8 cellular contexts compared by ENCODE assay signal in genomic region chr1:168386949-168387586, GRCh38.
DNase-seq lines count a peak whose midpoint lies in the region; ATAC-seq, FAIRE-seq and TF ChIP-seq lines count a peak whose summit lies in the region.

No MANE protein-coding gene starts in this region.

- H3K4me1 Mint-ChIP-seq in activated naive CD8-positive, alpha-beta T cell treated with anti-CD3 and anti-CD28 coated beads for 36 hours, result peaks cover 9% of the 10 kb centered on the region

- DNase-seq in GM20000 (ENCODE audit: low spot score) (peak; percentile 53), D721Med (ENCODE audit: insufficient read length, low spot score) (no peak), 8988T (no peak)
- peak; percentile 82 for DNase-seq in activated naive CD8-positive, alpha-beta T cell treated with anti-CD3 and anti-CD28 coated beads for 36 hours
- peak; percentile 71 for DNase-seq in stimulated activated CD4-positive, alpha-beta T cell treated with anti-CD3 and anti-CD28 coated beads, Interleukin-4, amount 100 ng/mL, for 24 hours

- no peak for TF ChIP-seq CTCF in GM20000 (IDR thresholded peaks at IDR 0.05; ENCODE audit: extremely low read depth, missing control alignments)
- no peak for TF ChIP-seq CTCF in D721Med (IDR thresholded peaks at IDR 0.05; ENCODE audit: insufficient read depth, missing control alignments)

- ATAC-seq in SK-N-SH treated with all-trans-retinoic acid at 6 μM for 48 hours (peak; percentile 84), GM21528 (IDR thresholded peaks at IDR 0.05; ENCODE audit: low FRiP score, unreplicated experiment) (no peak)

- no peaks in the 10 kb centered on the region for H3K36me3 Mint-ChIP-seq in activated naive CD8-positive, alpha-beta T cell treated with anti-CD3 and anti-CD28 coated beads for 36 hours

- peak overlapping the region; percentile 74 for H3K27ac Mint-ChIP-seq in activated naive CD8-positive, alpha-beta T cell treated with anti-CD3 and anti-CD28 coated beads for 36 hours

- no peaks in the 10 kb centered on the region for H3K9me3 Mint-ChIP-seq in activated naive CD8-positive, alpha-beta T cell treated with anti-CD3 and anti-CD28 coated beads for 36 hours

- FAIRE-seq in islet of Langerhans (lab: Jason Lieb, UNC) (peak; percentile 82), D721Med (lab: Jason Lieb, UNC) (no peak)

- H3K27me3 Mint-ChIP-seq in activated naive CD8-positive, alpha-beta T cell treated with anti-CD3 and anti-CD28 coated beads for 36 hours, result peaks cover 13% of the 10 kb centered on the region

- peak overlapping the region; percentile 54 for H3K4me3 Mint-ChIP-seq in activated naive CD8-positive, alpha-beta T cell treated with anti-CD3 and anti-CD28 coated beads for 36 hours

TF ChIP-seq in SK-N-SH treated with all-trans-retinoic acid at 6 μM for 48 hours, 23 proteins besides CTCF, POLR2A, EP300 and RAD21:
- TF ChIP-seq OSR1 (CRISPR knock-in tag; IDR thresholded peaks at IDR 0.05) (no peak), ISL1 (CRISPR knock-in tag; IDR thresholded peaks at IDR 0.05) (no peak), ZFP3 (CRISPR knock-in tag; IDR thresholded peaks at IDR 0.05) (no peak), BACH2 (CRISPR knock-in tag; IDR thresholded peaks at IDR 0.05; ENCODE audit: borderline replicate concordance) (no peak), ZNF70 (CRISPR knock-in tag; IDR thresholded peaks at IDR 0.05) (no peak), PPARA (CRISPR knock-in tag; IDR thresholded peaks at IDR 0.05; ENCODE audit: borderline replicate concordance) (no peak), GLIS3 (CRISPR knock-in tag; IDR thresholded peaks at IDR 0.05) (no peak), ZNF565 (CRISPR knock-in tag; conservative IDR thresholded peaks at IDR 0.05; ENCODE audit: low read depth) (no peak), ZC3H10 (CRISPR knock-in tag; IDR thresholded peaks at IDR 0.05) (no peak), CSDC2 (CRISPR knock-in tag; IDR thresholded peaks at IDR 0.05) (no peak), RARB (CRISPR knock-in tag; IDR thresholded peaks at IDR 0.05) (no peak), SNAI2 (CRISPR knock-in tag; IDR thresholded peaks at IDR 0.05) (no peak), TOX (CRISPR knock-in tag; IDR thresholded peaks at IDR 0.05; ENCODE audit: borderline replicate concordance) (no peak), TCF4 (CRISPR knock-in tag; IDR thresholded peaks at IDR 0.05; ENCODE audit: borderline replicate concordance) (no peak), ZFP30 (CRISPR knock-in tag; IDR thresholded peaks at IDR 0.05) (no peak), ZNF8 (CRISPR knock-in tag; IDR thresholded peaks at IDR 0.05) (no peak)
- TF ChIP-seq, protein P1, sequence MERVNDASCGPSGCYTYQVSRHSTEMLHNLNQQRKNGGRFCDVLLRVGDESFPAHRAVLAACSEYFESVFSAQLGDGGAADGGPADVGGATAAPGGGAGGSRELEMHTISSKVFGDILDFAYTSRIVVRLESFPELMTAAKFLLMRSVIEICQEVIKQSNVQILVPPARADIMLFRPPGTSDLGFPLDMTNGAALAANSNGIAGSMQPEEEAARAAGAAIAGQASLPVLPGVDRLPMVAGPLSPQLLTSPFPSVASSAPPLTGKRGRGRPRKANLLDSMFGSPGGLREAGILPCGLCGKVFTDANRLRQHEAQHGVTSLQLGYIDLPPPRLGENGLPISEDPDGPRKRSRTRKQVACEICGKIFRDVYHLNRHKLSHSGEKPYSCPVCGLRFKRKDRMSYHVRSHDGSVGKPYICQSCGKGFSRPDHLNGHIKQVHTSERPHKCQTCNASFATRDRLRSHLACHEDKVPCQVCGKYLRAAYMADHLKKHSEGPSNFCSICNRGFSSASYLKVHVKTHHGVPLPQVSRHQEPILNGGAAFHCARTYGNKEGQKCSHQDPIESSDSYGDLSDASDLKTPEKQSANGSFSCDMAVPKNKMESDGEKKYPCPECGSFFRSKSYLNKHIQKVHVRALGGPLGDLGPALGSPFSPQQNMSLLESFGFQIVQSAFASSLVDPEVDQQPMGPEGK (CRISPR knock-in tag; IDR thresholded peaks at IDR 0.05; ENCODE audit: borderline replicate concordance), result no peak
- TF ChIP-seq, protein P2, sequence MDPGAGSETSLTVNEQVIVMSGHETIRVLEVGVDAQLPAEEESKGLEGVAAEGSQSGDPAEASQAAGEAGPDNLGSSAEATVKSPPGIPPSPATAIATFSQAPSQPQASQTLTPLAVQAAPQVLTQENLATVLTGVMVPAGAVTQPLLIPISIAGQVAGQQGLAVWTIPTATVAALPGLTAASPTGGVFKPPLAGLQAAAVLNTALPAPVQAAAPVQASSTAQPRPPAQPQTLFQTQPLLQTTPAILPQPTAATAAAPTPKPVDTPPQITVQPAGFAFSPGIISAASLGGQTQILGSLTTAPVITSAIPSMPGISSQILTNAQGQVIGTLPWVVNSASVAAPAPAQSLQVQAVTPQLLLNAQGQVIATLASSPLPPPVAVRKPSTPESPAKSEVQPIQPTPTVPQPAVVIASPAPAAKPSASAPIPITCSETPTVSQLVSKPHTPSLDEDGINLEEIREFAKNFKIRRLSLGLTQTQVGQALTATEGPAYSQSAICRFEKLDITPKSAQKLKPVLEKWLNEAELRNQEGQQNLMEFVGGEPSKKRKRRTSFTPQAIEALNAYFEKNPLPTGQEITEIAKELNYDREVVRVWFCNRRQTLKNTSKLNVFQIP (CRISPR knock-in tag; IDR thresholded peaks at IDR 0.05; ENCODE audit: borderline replicate concordance, low read depth), result no peak

Comparison
In these comparisons a context has a peak if more than half of its experiments do, and no peak if none do; other contexts are left out.
1. DNase-seq: peak in GM20000 (single experiment), activated naive CD8-positive, alpha-beta T cell treated with anti-CD3 and anti-CD28 coated beads for 36 hours (single experiment) and stimulated activated CD4-positive, alpha-beta T cell treated with anti-CD3 and anti-CD28 coated beads, Interleukin-4, amount 100 ng/mL, for 24 hours (single experiment); none in D721Med (single experiment) and 8988T (single experiment).